ENCODE assay signal across 7 cellular contexts in genomic region chr11:73676552-73676951, GRCh38. TPM values are rescaled to one million over a fixed set of nuclear protein-coding genes. Genes with fewer than 3 reads are reported as not detected.
DNase-seq lines count a peak whose midpoint lies in the region; ATAC-seq, FAIRE-seq and TF ChIP-seq lines count a peak whose summit lies in the region.
"Not testable (repeated sequence)": the region's sequence is repeated elsewhere in the genome, so short reads cannot be mapped to it uniquely, and the experiment has no call there.

No MANE protein-coding gene starts in this region.

- not testable (repeated sequence) for H3K9me3 ChIP-seq in SK-N-MC (ENCODE audit: low read depth, low read length); endodermal cell (ENCODE audit: control insufficient read depth, low read length); kidney (ENCODE audit: control insufficient read depth in 1 of 2, low read length in 2 of 2)

- H3K27ac Mint-ChIP-seq in HFFc6, WTC11, endodermal cell, progenitor cell of endocrine pancreas: not testable (repeated sequence)

- peak; percentile 66 for FAIRE-seq in G401.6 (lab: Jason Lieb, UNC)
- peak; percentile 87 for FAIRE-seq in kidney (lab: Jason Lieb, UNC)

- not testable (repeated sequence) for H3K4me1 Mint-ChIP-seq in HFFc6 (ENCODE audit: low read depth); WTC11; endodermal cell; progenitor cell of endocrine pancreas (ENCODE audit: low read depth)

- ATAC-seq in WTC11 = peak; percentile 47; the same call in 1 of the 2 replicates

- not testable (repeated sequence) for H3K4me1 ChIP-seq in endodermal cell (ENCODE audit: control insufficient read depth, insufficient read depth, low read length); kidney (ENCODE audit: control insufficient read depth in 1 of 2, insufficient read depth in 1 of 2, low read depth in 1 of 2, low read length in 2 of 2)

- H3K27me3 Mint-ChIP-seq in HFFc6 (ENCODE audit: insufficient read depth); WTC11 (ENCODE audit: low read depth); endodermal cell (ENCODE audit: insufficient read depth); progenitor cell of endocrine pancreas: not testable (repeated sequence)

- intact Hi-C loops in kidney (cut with DNase I) = not testable (repeated sequence)

- H3K27me3 ChIP-seq in endodermal cell (ENCODE audit: control insufficient read depth, insufficient read depth, low read length, poor library complexity, severe bottlenecking) = not testable (repeated sequence)

- H3K4me3 Mint-ChIP-seq in HFFc6; WTC11; endodermal cell; progenitor cell of endocrine pancreas (ENCODE audit: low read depth): not testable (repeated sequence)

- DNase-seq in HFFc6; SK-N-MC (ENCODE audit: low read depth, low spot score); WTC11 (ENCODE audit: low spot score); endodermal cell; kidney; progenitor cell of endocrine pancreas (ENCODE audit: low spot score, unreplicated experiment): not testable (repeated sequence)

- not testable (repeated sequence) for H3K9me3 Mint-ChIP-seq in HFFc6; WTC11; endodermal cell; progenitor cell of endocrine pancreas (ENCODE audit: low read depth)

- CTCF ChIA-PET in WTC11 (lab: Charles Lee) = interaction anchor here (0.6 to 1.3 kb wide), 3 partner anchors 15 to 255 kb away, joined by 3 read pairs; no protein-coding TSS in a partner anchor

- H3K4me3 ChIP-seq in SK-N-MC = peak overlapping the region; percentile 41
- H3K4me3 ChIP-seq in endodermal cell (ENCODE audit: low read length); kidney (ENCODE audit: low read length in 2 of 2): not testable (repeated sequence)

- POLR2A ChIA-PET in WTC11 (lab: Charles Lee) = not testable (repeated sequence)

- H3K36me3 Mint-ChIP-seq in HFFc6 (ENCODE audit: low read depth) (peaks cover 24% of the 10 kb centered on the region), WTC11 (peaks cover 14% of the 10 kb centered on the region), endodermal cell (ENCODE audit: low read depth) (peaks cover 34% of the 10 kb centered on the region), progenitor cell of endocrine pancreas (ENCODE audit: insufficient read depth) (peaks cover 17% of the 10 kb centered on the region)

- not testable (repeated sequence) for H3K36me3 ChIP-seq in SK-N-MC (ENCODE audit: insufficient read depth, low read length); kidney (ENCODE audit: control insufficient read depth in 1 of 2, insufficient read depth in 2 of 2, low read length in 2 of 2)
- peaks cover 29% of the 10 kb centered on the region for H3K36me3 ChIP-seq in endodermal cell (ENCODE audit: control insufficient read depth, insufficient read depth, low read length)

- peak overlapping the region; percentile 18 for H3K9ac ChIP-seq in SK-N-MC (ENCODE audit: insufficient read length)
- H3K9ac ChIP-seq in endodermal cell (ENCODE audit: extremely low read depth, low read length, poor library complexity, severe bottlenecking); kidney (ENCODE audit: low read length in 2 of 2): not testable (repeated sequence)

- H3K27ac ChIP-seq in SK-N-MC = peak overlapping the region; percentile 93
- H3K27ac ChIP-seq in endodermal cell (ENCODE audit: low read depth, low read length); kidney (ENCODE audit: low read depth in 2 of 2, low read length in 2 of 2): not testable (repeated sequence)

- TF ChIP-seq CTCF in HFFc6 (IDR thresholded peaks at IDR 0.05) = peak; percentile 19; the same call in 1 of the 2 replicates
- not testable (repeated sequence) for TF ChIP-seq CTCF in WTC11 (IDR thresholded peaks at IDR 0.05); kidney (IDR thresholded peaks at IDR 0.05; ENCODE audit: borderline replicate concordance, extremely low read depth, insufficient read depth)
- peak; percentile 51 for TF ChIP-seq CTCF in endodermal cell (conservative IDR thresholded peaks at IDR 0.05)
- peak; percentile 19 for TF ChIP-seq CTCF in progenitor cell of endocrine pancreas (IDR thresholded peaks at IDR 0.05; ENCODE audit: unreplicated experiment)

- 80 to 97% methylated on average over 1 to 5 of the region's 5 CpGs for WGBS in endodermal cell (ENCODE audit: insufficient coverage in 1 of 2, insufficient read length in 1 of 2), 2 experiments

RNA-seq across cellular contexts. Expression of gene PLEKHB1, which starts 30.2 kb away (rescaled TPM):
- total RNA-seq in HFFc6 (2021; fragmentation: NEBNext Ultra II Directional; extraction: Animal tissue kit (Norgen Biotek cat#: 25700)) = 1 to 10 TPM in 2 of 6 experiments, under 1 TPM in 4; 0.23 to 1.6 (median 0.48) TPM
- total RNA-seq in WTC11 (2021) (11.4 to 15.8 TPM (median 12.0 TPM) in 3 replicates), endodermal cell (10 to 100 TPM; 44.6 to 81.0 TPM), kidney (21.0 TPM), progenitor cell of endocrine pancreas (110 and 117 TPM in 2 replicates)
- 26.6 TPM for polyA plus RNA-seq in endodermal cell (2013, experiment 1 of 2)
- 25.3 TPM for polyA plus RNA-seq in endodermal cell (2013, experiment 2 of 2)
- polyA plus RNA-seq in kidney (ENCODE audit: insufficient read depth, low read depth, low replicate concordance) = 30.4 TPM
